1 cellular context compared by ENCODE assay signal in genomic region chr12:57849447-57849846, GRCh38.
TF ChIP-seq lines count a peak whose summit lies in the region.

No MANE protein-coding gene starts in this region.

TF ChIP-seq in K562, 482 proteins besides CTCF, POLR2A, EP300 and RAD21:
- 0 out of 2 replicates have a peak, but pooled peaks have one; percentile 16 for TF ChIP-seq CXXC5 (CRISPR knock-in tag; IDR thresholded peaks at IDR 0.05)
